Comparison of ENCODE assay signal across 8 cellular contexts in genomic region chr11:83285131-83285770, GRCh38.
DNase-seq lines count a peak whose midpoint lies in the region; ATAC-seq and TF ChIP-seq lines count a peak whose summit lies in the region.

No MANE protein-coding gene starts in this region.

- no peaks in the 10 kb centered on the region for H3K27me3 ChIP-seq in mucosa of rectum (ENCODE audit: control insufficient read depth in 2 of 2, insufficient read depth in 2 of 2, low read length in 2 of 2)

- H3K27ac ChIP-seq in mucosa of rectum (ENCODE audit: low read depth in 2 of 2, low read length in 2 of 2): peak overlapping the region; percentile 99

- no peak for TF ChIP-seq CTCF in choroid plexus epithelial cell (conservative IDR thresholded peaks at IDR 0.05; ENCODE audit: low read depth, low read length)

- no peaks in the 10 kb centered on the region for H3K36me3 ChIP-seq in mucosa of rectum (ENCODE audit: control insufficient read depth in 2 of 2, insufficient read depth in 2 of 2, low read length in 2 of 2)

- H3K9ac ChIP-seq in mucosa of rectum (ENCODE audit: low read depth in 1 of 2, low read length in 2 of 2): peak overlapping the region; percentile 99

- TF ChIP-seq RAD21 in Ishikawa (IDR thresholded peaks at IDR 0.05; ENCODE audit: low read depth): no peak

- H3K4me3 ChIP-seq in choroid plexus epithelial cell (ENCODE audit: low read depth, low read length): peak overlapping the region; percentile 95
- peak overlapping the region; percentile 96 to 99 for H3K4me3 ChIP-seq in mucosa of rectum (ENCODE audit: low read length in 2 of 2)

- peaks cover 3 to 20% of the 10 kb centered on the region in 2 donors for H3K4me1 ChIP-seq in mucosa of rectum (ENCODE audit: control insufficient read depth in 2 of 2, insufficient read depth in 2 of 2, low read length in 2 of 2)

- peak; percentile 80 for DNase-seq in GF-D8 (lab: John Stamatoyannopoulos, UW)
- no peak for DNase-seq in choroid plexus epithelial cell (ENCODE audit: low read depth)
- no peak for DNase-seq in NCI-H510A (lab: John Stamatoyannopoulos, UW)
- DNase-seq in NCI-H510A treated with DMSO at 0.1 percent for 48 hours (lab: John Stamatoyannopoulos, UW): no peak
- DNase-seq in stimulated activated CD4-positive, alpha-beta T cell treated with anti-CD3 and anti-CD28 coated beads, Interleukin-4, amount 100 ng/mL, for 4 hours: no peak

- TF ChIP-seq EP300 in Ishikawa (IDR thresholded peaks at IDR 0.05; ENCODE audit: borderline replicate concordance): no peak

- peak; percentile 41 for ATAC-seq in GM21576 (IDR thresholded peaks at IDR 0.05; ENCODE audit: unreplicated experiment)

- H3K9me3 ChIP-seq in mucosa of rectum (ENCODE audit: control insufficient read depth in 2 of 2, low read length in 2 of 2): no peaks in the 10 kb centered on the region

TF ChIP-seq in Ishikawa, 13 proteins besides CTCF, POLR2A, EP300 and RAD21:
- no peak for TF ChIP-seq EGR1 (IDR thresholded peaks at IDR 0.05)
- TF ChIP-seq FOXM1 (IDR thresholded peaks at IDR 0.05; ENCODE audit: borderline replicate concordance, low read depth): no peak
- no peak for TF ChIP-seq YY1 (IDR thresholded peaks at IDR 0.05; ENCODE audit: low read depth)
- TF ChIP-seq USF1 (IDR thresholded peaks at IDR 0.05): no peak
- no peak for TF ChIP-seq TEAD4 (IDR thresholded peaks at IDR 0.05)
- peak; percentile 92 for TF ChIP-seq MAX (IDR thresholded peaks at IDR 0.05)
- no peak for TF ChIP-seq REST (IDR thresholded peaks at IDR 0.05; ENCODE audit: low read depth)
- TF ChIP-seq CREB1 (IDR thresholded peaks at IDR 0.05; ENCODE audit: low read depth): no peak
